In the genomic region with DNA sequence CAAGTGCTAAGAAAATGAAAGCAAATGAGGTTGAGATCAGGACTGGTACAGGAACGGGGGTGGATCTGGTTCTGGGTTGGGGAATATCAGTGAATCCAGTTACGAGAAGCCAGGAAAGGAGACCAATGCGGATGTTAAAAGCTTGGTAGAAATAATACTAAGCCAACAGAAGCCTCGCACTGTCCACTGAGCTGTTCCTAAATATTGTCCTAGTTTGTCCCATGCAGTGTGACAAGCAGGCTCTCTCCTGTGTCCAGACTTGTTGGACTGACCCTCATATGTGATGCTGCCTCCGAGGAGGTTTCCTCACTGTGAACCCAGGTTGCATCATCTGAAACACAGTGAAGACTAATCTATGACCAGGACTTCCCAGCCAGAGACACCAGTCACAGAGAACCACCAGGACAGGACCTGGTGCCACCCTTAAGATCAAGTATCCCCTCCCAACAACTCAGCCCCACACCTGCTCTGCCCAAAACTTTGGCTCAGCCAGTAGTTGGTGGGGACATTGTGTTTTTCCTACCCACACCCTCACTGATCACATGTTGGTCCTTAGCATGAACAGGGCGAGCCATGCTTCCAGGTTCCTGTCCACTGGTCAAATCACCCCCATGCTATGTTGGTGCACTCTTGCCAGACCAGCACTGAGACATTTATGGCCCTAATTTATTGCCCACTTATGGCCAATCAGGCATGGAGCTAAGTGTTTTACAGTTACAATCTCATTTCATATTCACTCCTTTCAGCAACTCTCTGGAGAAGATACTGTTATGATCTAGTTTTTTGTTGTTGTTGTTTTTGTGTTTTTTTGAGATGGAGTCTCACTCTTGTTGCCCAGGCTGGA, we compare ENCODE assay signal across 1 cellular context.
TF ChIP-seq lines count a peak whose summit lies in the region.

No MANE protein-coding gene starts in this region.

TF ChIP-seq in HEK293, 187 proteins besides CTCF, POLR2A, EP300 and RAD21 (continued from another document):
- TF ChIP-seq, protein P1, sequence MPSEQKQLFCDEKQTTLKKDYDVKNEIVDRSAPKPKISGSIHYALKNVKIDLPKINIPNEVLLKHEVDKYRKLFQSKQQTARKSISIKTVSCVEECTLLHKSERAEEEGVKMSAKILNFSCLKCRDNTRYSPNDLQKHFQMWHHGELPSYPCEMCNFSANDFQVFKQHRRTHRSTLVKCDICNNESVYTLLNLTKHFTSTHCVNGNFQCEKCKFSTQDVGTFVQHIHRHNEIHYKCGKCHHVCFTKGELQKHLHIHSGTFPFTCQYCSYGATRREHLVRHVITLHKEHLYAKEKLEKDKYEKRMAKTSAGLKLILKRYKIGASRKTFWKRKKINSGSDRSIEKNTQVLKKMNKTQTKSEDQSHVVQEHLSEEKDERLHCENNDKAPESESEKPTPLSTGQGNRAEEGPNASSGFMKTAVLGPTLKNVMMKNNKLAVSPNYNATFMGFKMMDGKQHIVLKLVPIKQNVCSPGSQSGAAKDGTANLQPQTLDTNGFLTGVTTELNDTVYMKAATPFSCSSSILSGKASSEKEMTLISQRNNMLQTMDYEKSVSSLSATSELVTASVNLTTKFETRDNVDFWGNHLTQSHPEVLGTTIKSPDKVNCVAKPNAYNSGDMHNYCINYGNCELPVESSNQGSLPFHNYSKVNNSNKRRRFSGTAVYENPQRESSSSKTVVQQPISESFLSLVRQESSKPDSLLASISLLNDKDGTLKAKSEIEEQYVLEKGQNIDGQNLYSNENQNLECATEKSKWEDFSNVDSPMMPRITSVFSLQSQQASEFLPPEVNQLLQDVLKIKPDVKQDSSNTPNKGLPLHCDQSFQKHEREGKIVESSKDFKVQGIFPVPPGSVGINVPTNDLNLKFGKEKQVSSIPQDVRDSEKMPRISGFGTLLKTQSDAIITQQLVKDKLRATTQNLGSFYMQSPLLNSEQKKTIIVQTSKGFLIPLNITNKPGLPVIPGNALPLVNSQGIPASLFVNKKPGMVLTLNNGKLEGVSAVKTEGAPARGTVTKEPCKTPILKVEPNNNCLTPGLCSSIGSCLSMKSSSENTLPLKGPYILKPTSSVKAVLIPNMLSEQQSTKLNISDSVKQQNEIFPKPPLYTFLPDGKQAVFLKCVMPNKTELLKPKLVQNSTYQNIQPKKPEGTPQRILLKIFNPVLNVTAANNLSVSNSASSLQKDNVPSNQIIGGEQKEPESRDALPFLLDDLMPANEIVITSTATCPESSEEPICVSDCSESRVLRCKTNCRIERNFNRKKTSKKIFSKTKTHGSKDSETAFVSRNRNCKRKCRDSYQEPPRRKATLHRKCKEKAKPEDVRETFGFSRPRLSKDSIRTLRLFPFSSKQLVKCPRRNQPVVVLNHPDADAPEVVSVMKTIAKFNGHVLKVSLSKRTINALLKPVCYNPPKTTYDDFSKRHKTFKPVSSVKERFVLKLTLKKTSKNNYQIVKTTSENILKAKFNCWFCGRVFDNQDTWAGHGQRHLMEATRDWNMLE (tag by site-specific recombination; conservative IDR thresholded peaks at IDR 0.05; ENCODE audit: low read depth): 0 out of 2 replicates have a peak, but pooled peaks have one; percentile 19
- TF ChIP-seq ZNF16 (tag by site-specific recombination; IDR thresholded peaks at IDR 0.05; ENCODE audit: low read depth) (no peak), HOXD13 (CRISPR knock-in tag; IDR thresholded peaks at IDR 0.05; ENCODE audit: borderline replicate concordance) (peak; percentile 73; the same call in 1 of the 2 replicates), ZNF664 (tag by site-specific recombination; IDR thresholded peaks at IDR 0.05) (no peak), ZNF621 (tag by site-specific recombination; IDR thresholded peaks at IDR 0.05) (no peak)
- TF ChIP-seq, protein P2, sequence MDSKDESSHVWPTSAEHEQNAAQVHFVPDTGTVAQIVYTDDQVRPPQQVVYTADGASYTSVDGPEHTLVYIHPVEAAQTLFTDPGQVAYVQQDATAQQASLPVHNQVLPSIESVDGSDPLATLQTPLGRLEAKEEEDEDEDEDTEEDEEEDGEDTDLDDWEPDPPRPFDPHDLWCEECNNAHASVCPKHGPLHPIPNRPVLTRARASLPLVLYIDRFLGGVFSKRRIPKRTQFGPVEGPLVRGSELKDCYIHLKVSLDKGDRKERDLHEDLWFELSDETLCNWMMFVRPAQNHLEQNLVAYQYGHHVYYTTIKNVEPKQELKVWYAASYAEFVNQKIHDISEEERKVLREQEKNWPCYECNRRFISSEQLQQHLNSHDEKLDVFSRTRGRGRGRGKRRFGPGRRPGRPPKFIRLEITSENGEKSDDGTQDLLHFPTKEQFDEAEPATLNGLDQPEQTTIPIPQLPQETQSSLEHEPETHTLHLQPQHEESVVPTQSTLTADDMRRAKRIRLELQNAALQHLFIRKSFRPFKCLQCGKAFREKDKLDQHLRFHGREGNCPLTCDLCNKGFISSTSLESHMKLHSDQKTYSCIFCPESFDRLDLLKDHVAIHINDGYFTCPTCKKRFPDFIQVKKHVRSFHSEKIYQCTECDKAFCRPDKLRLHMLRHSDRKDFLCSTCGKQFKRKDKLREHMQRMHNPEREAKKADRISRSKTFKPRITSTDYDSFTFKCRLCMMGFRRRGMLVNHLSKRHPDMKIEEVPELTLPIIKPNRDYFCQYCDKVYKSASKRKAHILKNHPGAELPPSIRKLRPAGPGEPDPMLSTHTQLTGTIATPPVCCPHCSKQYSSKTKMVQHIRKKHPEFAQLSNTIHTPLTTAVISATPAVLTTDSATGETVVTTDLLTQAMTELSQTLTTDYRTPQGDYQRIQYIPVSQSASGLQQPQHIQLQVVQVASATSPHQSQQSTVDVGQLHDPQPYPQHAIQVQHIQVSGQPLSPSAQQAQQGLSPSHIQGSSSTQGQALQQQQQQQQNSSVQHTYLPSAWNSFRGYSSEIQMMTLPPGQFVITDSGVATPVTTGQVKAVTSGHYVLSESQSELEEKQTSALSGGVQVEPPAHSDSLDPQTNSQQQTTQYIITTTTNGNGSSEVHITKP (tag by site-specific recombination; IDR thresholded peaks at IDR 0.05): peak; percentile 99
- TF ChIP-seq, protein P3, sequence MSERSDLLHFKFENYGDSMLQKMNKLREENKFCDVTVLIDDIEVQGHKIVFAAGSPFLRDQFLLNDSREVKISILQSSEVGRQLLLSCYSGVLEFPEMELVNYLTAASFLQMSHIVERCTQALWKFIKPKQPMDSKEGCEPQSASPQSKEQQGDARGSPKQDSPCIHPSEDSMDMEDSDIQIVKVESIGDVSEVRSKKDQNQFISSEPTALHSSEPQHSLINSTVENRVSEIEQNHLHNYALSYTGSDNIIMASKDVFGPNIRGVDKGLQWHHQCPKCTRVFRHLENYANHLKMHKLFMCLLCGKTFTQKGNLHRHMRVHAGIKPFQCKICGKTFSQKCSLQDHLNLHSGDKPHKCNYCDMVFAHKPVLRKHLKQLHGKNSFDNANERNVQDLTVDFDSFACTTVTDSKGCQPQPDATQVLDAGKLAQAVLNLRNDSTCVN (tag by site-specific recombination; optimal IDR thresholded peaks at IDR 0.05): no peak
